In the genomic region with DNA sequence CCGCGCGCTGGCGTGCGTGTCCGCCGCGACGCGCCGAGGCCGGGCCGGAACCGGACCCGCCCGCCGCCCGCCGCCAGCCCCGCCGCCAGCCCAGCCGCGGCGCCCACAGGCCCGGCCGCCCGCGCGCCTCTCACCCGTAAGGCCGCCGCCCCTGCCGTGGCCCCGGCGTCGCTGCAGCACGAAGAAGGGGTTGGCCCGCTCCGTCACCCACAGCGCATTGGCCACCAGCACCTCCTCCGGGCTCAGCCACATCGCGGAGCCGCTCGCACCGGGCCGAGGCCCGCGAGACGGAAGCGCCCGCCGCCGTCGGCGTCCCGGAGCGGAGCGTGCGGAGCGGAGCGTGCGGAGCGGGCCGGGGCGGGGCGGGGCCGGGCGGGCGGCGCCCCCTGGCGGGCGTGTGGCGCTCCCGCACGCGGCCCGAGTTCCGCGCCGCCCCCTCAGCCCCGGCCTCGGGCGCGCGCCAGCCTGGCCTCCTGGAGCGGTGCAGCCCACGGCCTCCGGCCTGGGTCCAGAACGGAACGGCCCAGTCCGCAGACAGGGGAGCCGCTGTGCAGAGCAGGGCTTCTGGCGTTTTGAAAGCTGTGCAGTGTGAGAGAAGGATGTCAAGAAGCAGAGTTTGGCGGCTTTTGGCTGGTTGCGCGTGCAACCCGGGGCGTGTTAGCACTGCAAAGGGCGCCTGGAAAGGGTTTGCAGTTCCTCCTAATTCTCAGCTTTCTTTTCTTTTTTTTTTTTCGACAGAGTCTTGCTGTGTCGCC, we compare ENCODE assay signal across 8 cellular contexts.
DNase-seq lines count a peak whose midpoint lies in the region; ATAC-seq and TF ChIP-seq lines count a peak whose summit lies in the region.

Gene TBC1D9B (minus strand): TSS at position 328 of the 755 bp plus-strand sequence. CDS start 76 bp downstream, at position 252.

- H3K4me1 ChIP-seq in BLaER1 (peaks cover 35% of the 10 kb centered on the region), OCI-LY1 (ENCODE audit: insufficient read depth, low read length, severe bottlenecking) (peaks cover 29% of the 10 kb centered on the region), mucosa of stomach (ENCODE audit: control insufficient read depth, insufficient read depth, low read length) (peaks cover 17% of the 10 kb centered on the region)

- H4K20me1 ChIP-seq in BLaER1, result peaks cover 44% of the 10 kb centered on the region
- no peaks in the 10 kb centered on the region for H4K20me1 ChIP-seq in OCI-LY1 (ENCODE audit: insufficient read depth, low read length)

- TF ChIP-seq POLR2A in erythroblast (IDR thresholded peaks at IDR 0.05; ENCODE audit: low read length), result no peak

- no peak for TF ChIP-seq CTCF in OCI-LY1 (IDR thresholded peaks at IDR 0.05; ENCODE audit: low read length)

- H3K36me3 ChIP-seq in BLaER1 (peaks cover 29% of the 10 kb centered on the region), OCI-LY1 (ENCODE audit: insufficient read depth, low read length) (peaks cover 23% of the 10 kb centered on the region), mucosa of stomach (ENCODE audit: control insufficient read depth, insufficient read depth, low read length) (no peaks in the 10 kb centered on the region)

- peak; percentile 81 for DNase-seq in activated T-cell treated with anti-CD3 and anti-CD28 coated beads, Interleukin-2, amount 50 U/mL, for 1 hour
- DNase-seq in erythroblast (lab: John Stamatoyannopoulos, UW), result peak; percentile 82 to 90
- peak; percentile 64 for DNase-seq in stimulated activated CD8-positive, alpha-beta memory T cell treated with anti-CD3 and anti-CD28 coated beads, Interleukin-4, amount 100 ng/mL, for 48 hours

- H3K79me2 ChIP-seq in OCI-LY1 (ENCODE audit: insufficient read depth, low read length), result no peaks in the 10 kb centered on the region

- H3K4me2 ChIP-seq in BLaER1 (peak within 1 kb of the TSS; percentile 99), OCI-LY1 (ENCODE audit: low read length) (peak within 1 kb of the TSS; percentile 99)

- H3K9ac ChIP-seq in BLaER1 (peak within 1 kb of the TSS; percentile 91), OCI-LY1 (ENCODE audit: low read length) (peak within 1 kb of the TSS; percentile 82), mucosa of stomach (ENCODE audit: low read length) (peak within 1 kb of the TSS; percentile 66)

- H3F3A ChIP-seq in OCI-LY1 (ENCODE audit: insufficient read depth, low read length), result no peaks in the 10 kb centered on the region

- H3K27ac ChIP-seq in BLaER1 (peak within 1 kb of the TSS; percentile 83), OCI-LY1 (ENCODE audit: low read depth, low read length, poor library complexity, severe bottlenecking) (no peak within 1 kb of the TSS)

- H3K4me3 ChIP-seq in BLaER1 (peak within 1 kb of the TSS; percentile 86), OCI-LY1 (ENCODE audit: low read depth, low read length, poor library complexity, severe bottlenecking) (peak within 1 kb of the TSS; percentile 73), mucosa of stomach (ENCODE audit: low read length) (peak within 1 kb of the TSS; percentile 51)

- no peaks in the 10 kb centered on the region for H3K9me2 ChIP-seq in OCI-LY1 (ENCODE audit: low read depth, low read length)

- H2AFZ ChIP-seq in OCI-LY1 (ENCODE audit: low read length), result 0 out of 2 replicates have a peak within 1 kb of the TSS, but pooled peaks have one; percentile 71

- peak; percentile 89 for ATAC-seq in GM19023 (IDR thresholded peaks at IDR 0.05; ENCODE audit: unreplicated experiment)
- peak; percentile 88 for ATAC-seq in HG03196 (IDR thresholded peaks at IDR 0.05; ENCODE audit: unreplicated experiment)

- H3K27me3 ChIP-seq in BLaER1 (no peaks in the 10 kb centered on the region), OCI-LY1 (ENCODE audit: insufficient read depth, low read length) (no peaks in the 10 kb centered on the region), mucosa of stomach (ENCODE audit: control insufficient read depth, insufficient read depth, low read length) (no peaks in the 10 kb centered on the region)

- no peaks in the 10 kb centered on the region for H3K9me3 ChIP-seq in BLaER1
- no peaks in the 10 kb centered on the region for H3K9me3 ChIP-seq in OCI-LY1 (ENCODE audit: low read length)
- H3K9me3 ChIP-seq in mucosa of stomach (ENCODE audit: control insufficient read depth, low read length), result no peaks in the 10 kb centered on the region
